Comparison of ENCODE assay signal across 23 cellular contexts in the genomic region with DNA sequence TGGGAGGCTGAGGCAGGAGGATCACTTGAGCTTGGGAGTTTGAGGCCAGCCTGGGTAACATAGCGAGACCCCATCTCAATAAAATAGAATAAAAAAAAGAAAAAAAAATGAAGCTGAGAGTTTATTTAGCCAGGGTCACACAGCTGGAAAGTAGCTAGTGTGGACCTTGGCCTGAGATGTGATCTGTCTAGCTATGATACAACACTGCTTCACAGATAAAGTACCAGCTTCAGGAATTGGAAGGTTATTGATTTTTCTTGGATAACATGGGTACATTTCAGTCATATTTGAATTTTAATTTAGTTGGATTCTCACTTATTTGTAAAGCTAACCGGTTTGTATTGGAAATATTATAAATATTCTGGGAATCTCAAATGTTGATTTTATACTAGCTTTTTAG. TPM values are rescaled to one million over a fixed set of nuclear protein-coding genes. Genes with fewer than 3 reads are reported as not detected.
DNase-seq lines count a peak whose midpoint lies in the region; ATAC-seq and TF ChIP-seq lines count a peak whose summit lies in the region.
"Had no signal": no experiment of that assay in that cellular context is flagged by ENCODE, and none has a peak within 500 bp of the region (broad histone marks: within the 10 kb centered on the region; RNA-seq: fewer than 3 reads in every experiment).

No MANE protein-coding gene starts in this region.

- H3K27me3 Mint-ChIP-seq in activated T-cell treated with anti-CD3 and anti-CD28 coated beads, Interleukin-2, amount 50 U/mL, for 24 hours: no peaks in the 10 kb centered on the region
- no peaks in the 10 kb centered on the region for H3K27me3 Mint-ChIP-seq in activated T-cell treated with anti-CD3 and anti-CD28 coated beads, Interleukin-2, amount 50 U/mL, for 4 hours (ENCODE audit: low read depth)
- no peaks in the 10 kb centered on the region for H3K27me3 Mint-ChIP-seq in activated T-helper 1 cell treated with anti-CD3 and anti-CD28 coated beads, Interleukin-12 subunit alpha, Interleukin-12 subunit beta, Interleukin-2, Interleukin-4 antibody, amounts not matched to agents 30 ng/mL and 10 ng/mL and 1 ng/mL, durations not matched to agents 14 hours and 24 hours and 36 hours (ENCODE audit: insufficient read depth)

- H3K4me1 ChIP-seq in liver (ENCODE audit: control insufficient read depth in 4 of 4, insufficient read depth in 4 of 4, low read length in 3 of 4) (peaks cover 2 to 18% (median 8%) of the 10 kb centered on the region in 4 donors), thyroid gland (peaks cover 28% of the 10 kb centered on the region in 2 donors)
- H3K4me1 ChIP-seq: Caco-2 had no signal

- no peak for ATAC-seq in activated T-cell treated with anti-CD3 and anti-CD28 coated beads, Interleukin-2, amount 50 U/mL, for 4 hours
- ATAC-seq: CD8-positive, alpha-beta T cell had no signal

- H3K27ac ChIP-seq in liver (ENCODE audit: low read depth in 1 of 2, low read length in 2 of 2): no peak overlapping the region
- H3K27ac ChIP-seq in thyroid gland: peak overlapping the region; percentile 5 to 71 (median 25)
- H3K27ac ChIP-seq: GM23248, HL-60, Peyer's patch had no signal

- no peaks in the 10 kb centered on the region for H3K9me3 ChIP-seq in liver (ENCODE audit: control insufficient read depth in 4 of 4, low read length in 3 of 4)
- H3K9me3 ChIP-seq in thyroid gland: no peaks in the 10 kb centered on the region
- H3K9me3 ChIP-seq: Caco-2, Peyer's patch had no signal

- H3K4me1 Mint-ChIP-seq in activated T-cell treated with anti-CD3 and anti-CD28 coated beads, Interleukin-2, amount 50 U/mL, for 24 hours (ENCODE audit: low read depth): peaks cover 41% of the 10 kb centered on the region
- H3K4me1 Mint-ChIP-seq in activated T-cell treated with anti-CD3 and anti-CD28 coated beads, Interleukin-2, amount 50 U/mL, for 4 hours (ENCODE audit: low read depth): peaks cover 16% of the 10 kb centered on the region
- H3K4me1 Mint-ChIP-seq in activated T-helper 1 cell treated with anti-CD3 and anti-CD28 coated beads, Interleukin-12 subunit alpha, Interleukin-12 subunit beta, Interleukin-2, Interleukin-4 antibody, amounts not matched to agents 30 ng/mL and 10 ng/mL and 1 ng/mL, durations not matched to agents 14 hours and 24 hours and 36 hours (ENCODE audit: low read depth): peaks cover 26% of the 10 kb centered on the region

- H3K27me3 ChIP-seq in liver (ENCODE audit: control insufficient read depth in 4 of 4, insufficient read depth in 4 of 4, low read length in 3 of 4) (no peaks in the 10 kb centered on the region), thyroid gland (no peaks in the 10 kb centered on the region)
- H3K27me3 ChIP-seq: Peyer's patch had no signal

- H3K4me3 Mint-ChIP-seq in activated T-cell treated with anti-CD3 and anti-CD28 coated beads, Interleukin-2, amount 50 U/mL, for 24 hours: no peak overlapping the region
- no peak overlapping the region for H3K4me3 Mint-ChIP-seq in activated T-cell treated with anti-CD3 and anti-CD28 coated beads, Interleukin-2, amount 50 U/mL, for 4 hours
- no peak overlapping the region for H3K4me3 Mint-ChIP-seq in activated T-helper 1 cell treated with anti-CD3 and anti-CD28 coated beads, Interleukin-12 subunit alpha, Interleukin-12 subunit beta, Interleukin-2, Interleukin-4 antibody, amounts not matched to agents 30 ng/mL and 10 ng/mL and 1 ng/mL, durations not matched to agents 14 hours and 24 hours and 36 hours
- H3K4me3 Mint-ChIP-seq: CD8-positive, alpha-beta T cell had no signal

- DNase-seq in activated T-cell treated with anti-CD3 and anti-CD28 coated beads, Interleukin-2, amount 50 U/mL, for 24 hours: no peak
- no peak for DNase-seq in activated T-cell treated with anti-CD3 and anti-CD28 coated beads, Interleukin-2, amount 50 U/mL, for 4 hours
- no peak for DNase-seq in activated T-helper 1 cell treated with anti-CD3 and anti-CD28 coated beads, Interleukin-12 subunit alpha, Interleukin-12 subunit beta, Interleukin-2, Interleukin-4 antibody, amounts not matched to agents 30 ng/mL and 10 ng/mL and 1 ng/mL, durations not matched to agents 14 hours and 24 hours and 36 hours (ENCODE audit: low spot score)
- DNase-seq in thyroid gland (no peak), EL (no peak), NCI-H2107 treated with DMSO at 0.1 percent for 48 hours (lab: John Stamatoyannopoulos, UW; ENCODE audit: unreplicated experiment) (no peak)
- DNase-seq: AML-193; C1 segment of cervical spinal cord; Caco-2; CD8-positive, alpha-beta T cell; GDM1; GM23248; H7; NCI-H1048; NCI-H1417; NCI-H1694; NCI-H2029 treated with DMSO at 0.1 percent for 48 hours; NCI-H2227 treated with DMSO at 0.1 percent for 48 hours; NCI-H526 treated with DMSO at 0.1 percent for 48 hours; Peyer's patch; SHP77 treated with DMSO at 0.1 percent for 48 hours had no signal

- no peak overlapping the region for H3K9ac ChIP-seq in liver (ENCODE audit: low read depth in 1 of 2, low read length in 2 of 2)
- H3K9ac ChIP-seq: GM23248 had no signal

- no peaks in the 10 kb centered on the region for H3K36me3 ChIP-seq in liver (ENCODE audit: control insufficient read depth in 4 of 4, insufficient read depth in 3 of 4, low read depth in 1 of 4, low read length in 3 of 4)
- H3K36me3 ChIP-seq in thyroid gland: no peaks in the 10 kb centered on the region
- H3K36me3 ChIP-seq: Peyer's patch had no signal

- TF ChIP-seq RAD21 in liver (IDR thresholded peaks at IDR 0.05): peak in 1 of 2 donors; percentile 23

- peaks cover 44% of the 10 kb centered on the region for H3K36me3 Mint-ChIP-seq in activated T-cell treated with anti-CD3 and anti-CD28 coated beads, Interleukin-2, amount 50 U/mL, for 24 hours (ENCODE audit: low read depth)
- peaks cover 19% of the 10 kb centered on the region for H3K36me3 Mint-ChIP-seq in activated T-cell treated with anti-CD3 and anti-CD28 coated beads, Interleukin-2, amount 50 U/mL, for 4 hours (ENCODE audit: insufficient read depth)
- H3K36me3 Mint-ChIP-seq in activated T-helper 1 cell treated with anti-CD3 and anti-CD28 coated beads, Interleukin-12 subunit alpha, Interleukin-12 subunit beta, Interleukin-2, Interleukin-4 antibody, amounts not matched to agents 30 ng/mL and 10 ng/mL and 1 ng/mL, durations not matched to agents 14 hours and 24 hours and 36 hours (ENCODE audit: low read depth): peaks cover 13% of the 10 kb centered on the region

- no peak overlapping the region for H3K4me3 ChIP-seq in liver (ENCODE audit: low read depth in 1 of 3, low read length in 3 of 3)
- no peak overlapping the region for H3K4me3 ChIP-seq in thyroid gland (replicated peaks in 1 of 3)
- H3K4me3 ChIP-seq: GM23248, Peyer's patch had no signal

- peak overlapping the region; percentile 76 for H3K27ac Mint-ChIP-seq in activated T-cell treated with anti-CD3 and anti-CD28 coated beads, Interleukin-2, amount 50 U/mL, for 24 hours
- H3K27ac Mint-ChIP-seq in activated T-helper 1 cell treated with anti-CD3 and anti-CD28 coated beads, Interleukin-12 subunit alpha, Interleukin-12 subunit beta, Interleukin-2, Interleukin-4 antibody, amounts not matched to agents 30 ng/mL and 10 ng/mL and 1 ng/mL, durations not matched to agents 14 hours and 24 hours and 36 hours: peak overlapping the region; percentile 36
- H3K27ac Mint-ChIP-seq: CD8-positive, alpha-beta T cell had no signal

- no peak for TF ChIP-seq POLR2A in thyroid gland (IDR thresholded peaks at IDR 0.05)

- H3K9me3 Mint-ChIP-seq in activated T-cell treated with anti-CD3 and anti-CD28 coated beads, Interleukin-2, amount 50 U/mL, for 24 hours: no peaks in the 10 kb centered on the region
- no peaks in the 10 kb centered on the region for H3K9me3 Mint-ChIP-seq in activated T-cell treated with anti-CD3 and anti-CD28 coated beads, Interleukin-2, amount 50 U/mL, for 4 hours
- no peaks in the 10 kb centered on the region for H3K9me3 Mint-ChIP-seq in activated T-helper 1 cell treated with anti-CD3 and anti-CD28 coated beads, Interleukin-12 subunit alpha, Interleukin-12 subunit beta, Interleukin-2, Interleukin-4 antibody, amounts not matched to agents 30 ng/mL and 10 ng/mL and 1 ng/mL, durations not matched to agents 14 hours and 24 hours and 36 hours
- H3K9me3 Mint-ChIP-seq: CD8-positive, alpha-beta T cell had no signal

- intact Hi-C loops in activated T-helper 1 cell treated with anti-CD3 and anti-CD28 coated beads, Interleukin-12 subunit alpha, Interleukin-12 subunit beta, Interleukin-2, Interleukin-4 antibody, amounts not matched to agents 30 ng/mL and 10 ng/mL and 1 ng/mL, durations not matched to agents 14 hours and 24 hours and 36 hours (cut with micrococcal nuclease): no loop called here
- intact Hi-C loops in thyroid gland (cut with DNase I): no loop called here

- 96% methylated on average over 2 of the region's 2 CpGs for WGBS in liver
- WGBS in thyroid gland, 2 donors: 94% methylated on average over 2 of the region's 2 CpGs

- TF ChIP-seq CTCF in liver (IDR thresholded peaks at IDR 0.05; ENCODE audit: low read depth, low read length, missing input control) (no peak), thyroid gland (IDR thresholded peaks at IDR 0.05) (no peak)

TF ChIP-seq in liver, 16 proteins besides CTCF, POLR2A, EP300 and RAD21:
- TF ChIP-seq RXRA (IDR thresholded peaks at IDR 0.05): no peak
- peak; percentile 33 for TF ChIP-seq SP1 (IDR thresholded peaks at IDR 0.05)
- peak; percentile 26 to 86 for TF ChIP-seq HNF4A (conservative IDR thresholded peaks at IDR 0.05)
- peak; percentile 24 for TF ChIP-seq HNF4G (IDR thresholded peaks at IDR 0.05)
TF ChIP-seq in liver: peak in this region for 3.

RNA-seq across cellular contexts. Expression of a gene that starts 5.1 kb away (rescaled TPM):
- total RNA-seq in activated T-cell treated with anti-CD3 and anti-CD28 coated beads, Interleukin-2, amount 50 U/mL, for 4 hours: 10 to 100 TPM; 28.3 to 31.0 (median 29.9) TPM
- 20.8 and 23.8 TPM in 2 replicates for total RNA-seq in activated T-helper 1 cell treated with anti-CD3 and anti-CD28 coated beads, Interleukin-12 subunit alpha, Interleukin-12 subunit beta, Interleukin-2, Interleukin-4 antibody, amounts not matched to agents 30 ng/mL and 10 ng/mL and 1 ng/mL, durations not matched to agents 14 hours and 24 hours and 36 hours
- total RNA-seq in liver: 10 to 100 TPM; 11.2 to 25.9 TPM
- 10 to 100 TPM in 1 of 2 donors, 1 to 10 TPM in 1; 7.8 to 11.2 TPM for polyA plus RNA-seq in liver
- 10 to 100 TPM; 27.4 to 47.1 (median 34.2) TPM for total RNA-seq in thyroid gland

RNA-seq across cellular contexts. Expression of a gene that starts 5.7 kb away (rescaled TPM):
- total RNA-seq in activated T-cell treated with anti-CD3 and anti-CD28 coated beads, Interleukin-2, amount 50 U/mL, for 4 hours: 10 to 100 TPM; 49.2 to 50.6 (median 50.0) TPM
- total RNA-seq in activated T-helper 1 cell treated with anti-CD3 and anti-CD28 coated beads, Interleukin-12 subunit alpha, Interleukin-12 subunit beta, Interleukin-2, Interleukin-4 antibody, amounts not matched to agents 30 ng/mL and 10 ng/mL and 1 ng/mL, durations not matched to agents 14 hours and 24 hours and 36 hours: 47.1 and 48.9 TPM in 2 replicates
- total RNA-seq in liver: 1 to 10 TPM; 4.4 to 4.8 TPM
- polyA plus RNA-seq in liver: 10 to 100 TPM in 1 of 2 donors, 1 to 10 TPM in 1; 8.2 to 13.1 TPM
- 10 to 100 TPM; 26.7 to 32.2 (median 29.5) TPM for total RNA-seq in thyroid gland

Comparison
In these comparisons a context has a peak if more than half of its experiments do, and no peak if none do; other contexts are left out.
1. H3K27ac ChIP-seq: peak in thyroid gland (3 of 3); none in liver (0 of 2).